In genomic region chr6:108591040-108591816, GRCh38 we compare ENCODE assay signal across 10 cellular contexts. TPM values are rescaled to one million over a fixed set of nuclear protein-coding genes. Genes with fewer than 3 reads are reported as not detected.
A peak's percentile ranks its signal among the peaks of the same experiment; 100 is the strongest.
DNase-seq lines count a peak whose midpoint lies in the region; ATAC-seq and TF ChIP-seq lines count a peak whose summit lies in the region.
"Had no signal": no experiment of that assay in that cellular context is flagged by ENCODE, and none has a peak within 500 bp of the region (broad histone marks: within the 10 kb centered on the region; RNA-seq: fewer than 3 reads in every experiment).

No MANE protein-coding gene starts in this region.

- H3K27ac Mint-ChIP-seq in osteocyte (ENCODE audit: unreplicated experiment): peak overlapping the region; percentile 87

- H3K4me1 ChIP-seq in heart left ventricle (peaks cover 52 to 100% (median 100%) of the 10 kb centered on the region in 12 donors), esophagus squamous epithelium (peaks cover 76 to 100% (median 94%) of the 10 kb centered on the region in 3 donors), upper lobe of right lung (peaks cover 95% of the 10 kb centered on the region)

- no peaks in the 10 kb centered on the region for H3K9me3 Mint-ChIP-seq in osteocyte (ENCODE audit: unreplicated experiment)
- H3K9me3 Mint-ChIP-seq: neural crest cell had no signal

- H3K9me3 ChIP-seq in heart left ventricle: no peaks in the 10 kb centered on the region
- H3K9me3 ChIP-seq in esophagus squamous epithelium: no peaks in the 10 kb centered on the region
- H3K9me3 ChIP-seq in upper lobe of right lung: no peaks in the 10 kb centered on the region

- H3K4me3 Mint-ChIP-seq in osteocyte (ENCODE audit: unreplicated experiment): no peak overlapping the region
- H3K4me3 Mint-ChIP-seq: neural crest cell had no signal

- peaks cover 96% of the 10 kb centered on the region for H3K4me1 Mint-ChIP-seq in osteocyte (ENCODE audit: unreplicated experiment)

- H3K36me3 Mint-ChIP-seq in osteocyte (ENCODE audit: unreplicated experiment): no peaks in the 10 kb centered on the region

- H3K27me3 Mint-ChIP-seq in osteocyte (ENCODE audit: unreplicated experiment): no peaks in the 10 kb centered on the region

- no peaks in the 10 kb centered on the region for H3K36me3 ChIP-seq in heart left ventricle
- no peaks in the 10 kb centered on the region for H3K36me3 ChIP-seq in esophagus squamous epithelium
- no peaks in the 10 kb centered on the region for H3K36me3 ChIP-seq in upper lobe of right lung

- TF ChIP-seq POLR2A in heart left ventricle (IDR thresholded peaks at IDR 0.05): no peak
- TF ChIP-seq POLR2A in esophagus squamous epithelium (IDR thresholded peaks at IDR 0.05): no peak

- H3K27me3 ChIP-seq in heart left ventricle (no peaks in the 10 kb centered on the region), esophagus squamous epithelium (no peaks in the 10 kb centered on the region), upper lobe of right lung (no peaks in the 10 kb centered on the region)

- ATAC-seq in heart left ventricle (no peak), left cardiac atrium (no peak), upper lobe of right lung (no peak), GM19452 (IDR thresholded peaks at IDR 0.05; ENCODE audit: unreplicated experiment) (no peak)

- intact Hi-C loops in heart left ventricle (cut with DNase I) (loop anchor here in 2 of 10 donors (2.0 kb wide), 2 partner anchors 18 to 64 kb away; no protein-coding TSS in a partner anchor), left cardiac atrium (cut with DNase I) (no loop called here), esophagus squamous epithelium (cut with DNase I) (no loop called here), upper lobe of right lung (cut with DNase I) (no loop called here)

- DNase-seq in heart left ventricle (no peak), left cardiac atrium (no peak), esophagus squamous epithelium (lab: John Stamatoyannopoulos, UW) (no peak), osteocyte (ENCODE audit: extremely low spot score, unreplicated experiment) (no peak), upper lobe of right lung (no peak), OCI-M1 (lab: John Stamatoyannopoulos, UW) (no peak)
- DNase-seq in activated effector memory CD4-positive, alpha-beta T cell treated with Interleukin-2 at 50 U/mL for 16 hours: no peak
- DNase-seq: head of caudate nucleus had no signal

- 33 to 57% (median 38%) methylated on average over 8 of the region's 8 CpGs for WGBS in heart left ventricle, 4 donors
- 30 to 31% methylated on average over 8 of the region's 8 CpGs for WGBS in esophagus squamous epithelium, 2 donors

- H3K4me3 ChIP-seq in heart left ventricle (peak overlapping the region in 1 of 12 donors; percentile 4), esophagus squamous epithelium (peak overlapping the region in 1 of 4 donors; percentile 5), upper lobe of right lung (no peak overlapping the region)

- TF ChIP-seq CTCF in heart left ventricle (IDR thresholded peaks at IDR 0.05) (no peak), esophagus squamous epithelium (IDR thresholded peaks at IDR 0.05) (no peak), osteocyte (IDR thresholded peaks at IDR 0.05) (no peak), upper lobe of right lung (IDR thresholded peaks at IDR 0.05) (no peak)

- H3K27ac ChIP-seq in heart left ventricle: peak overlapping the region; percentile 19 to 89 (median 77)
- peak overlapping the region; percentile 73 to 92 (median 92) for H3K27ac ChIP-seq in esophagus squamous epithelium
- peak overlapping the region; percentile 92 for H3K27ac ChIP-seq in upper lobe of right lung

RNA-seq across cellular contexts. Expression of gene FOXO3, which starts 30.5 kb away (rescaled TPM):
- total RNA-seq in heart left ventricle (10 to 100 TPM; 26.8 to 87.9 (median 38.7) TPM), left cardiac atrium (10 to 100 TPM; 34.0 to 38.6 TPM), esophagus squamous epithelium (10 to 100 TPM; 30.3 to 80.7 (median 34.3) TPM), osteocyte (60.3 and 62.9 TPM in 2 replicates), upper lobe of right lung (73.6 TPM)
- polyA plus RNA-seq in heart left ventricle: 10 to 100 TPM; 11.6 to 39.1 TPM
